In genomic region chr1:23539698-23540266, GRCh38 we compare ENCODE assay signal across 1 cellular context.
TF ChIP-seq lines count a peak whose summit lies in the region.

No MANE protein-coding gene starts in this region.

TF ChIP-seq in IMR-90, 13 proteins besides CTCF, POLR2A, EP300 and RAD21 (continued from another document):
- TF ChIP-seq SMC3 (IDR thresholded peaks at IDR 0.05; ENCODE audit: low read depth, low read length): peak; percentile 87
